8 cellular contexts compared by ENCODE assay signal in genomic region chr3:156535162-156535627, GRCh38. TPM values are rescaled to one million over a fixed set of nuclear protein-coding genes. Genes with fewer than 3 reads are reported as not detected.
DNase-seq lines count a peak whose midpoint lies in the region; ATAC-seq and TF ChIP-seq lines count a peak whose summit lies in the region.

No MANE protein-coding gene starts in this region.

- H3K4me3 ChIP-seq in OCI-LY7 (ENCODE audit: low read depth, low read length, poor library complexity, severe bottlenecking): no peak overlapping the region
- no peak overlapping the region for H3K4me3 ChIP-seq in right lobe of liver
- no peak overlapping the region for H3K4me3 ChIP-seq in tibial artery

- H3K36me3 Mint-ChIP-seq in activated CD4-positive, alpha-beta T cell treated with anti-CD3 and anti-CD28 coated beads, Interleukin-2, amount 10 ng/mL, durations not matched to agents 24 days and 14 days (ENCODE audit: low read depth): peaks cover 24% of the 10 kb centered on the region

- no peaks in the 10 kb centered on the region for H3K9me2 ChIP-seq in OCI-LY7 (ENCODE audit: insufficient read depth, low read length)

- H3K4me3 Mint-ChIP-seq in activated CD4-positive, alpha-beta T cell treated with anti-CD3 and anti-CD28 coated beads, Interleukin-2, amount 10 ng/mL, durations not matched to agents 24 days and 14 days: no peak overlapping the region

- H3K27me3 ChIP-seq in right lobe of liver: no peaks in the 10 kb centered on the region
- H3K27me3 ChIP-seq in tibial artery: no peaks in the 10 kb centered on the region

- TF ChIP-seq POLR2A in right lobe of liver (IDR thresholded peaks at IDR 0.05): peak; percentile 32

- no peak overlapping the region for H3K27ac Mint-ChIP-seq in activated CD4-positive, alpha-beta T cell treated with anti-CD3 and anti-CD28 coated beads, Interleukin-2, amount 10 ng/mL, durations not matched to agents 24 days and 14 days

- ATAC-seq in right lobe of liver (peak; percentile 85 to 98 (median 94)), GM21528 (IDR thresholded peaks at IDR 0.05; ENCODE audit: low FRiP score, unreplicated experiment) (no peak)

- H3K4me1 ChIP-seq in OCI-LY7 (ENCODE audit: insufficient read depth, low read length, poor library complexity, severe bottlenecking) (no peaks in the 10 kb centered on the region), right lobe of liver (peaks cover 0 to 8% (median 3%) of the 10 kb centered on the region in 4 donors), tibial artery (peaks cover 0 to 13% (median 9%) of the 10 kb centered on the region in 4 donors)

- BruUV-seq in OCI-LY7 (replicated peaks; lab: Mats Ljungman, UMichigan): no TSS peak

- no peak overlapping the region for H2AFZ ChIP-seq in OCI-LY7 (ENCODE audit: low read length)

- H3K4me1 Mint-ChIP-seq in activated CD4-positive, alpha-beta T cell treated with anti-CD3 and anti-CD28 coated beads, Interleukin-2, amount 10 ng/mL, durations not matched to agents 24 days and 14 days: peaks cover 6% of the 10 kb centered on the region

- peaks cover 2% of the 10 kb centered on the region for H3K27me3 Mint-ChIP-seq in activated CD4-positive, alpha-beta T cell treated with anti-CD3 and anti-CD28 coated beads, Interleukin-2, amount 10 ng/mL, durations not matched to agents 24 days and 14 days

- CTCF ChIA-PET in OCI-LY7 (lab: Charles Lee; ENCODE audit: unreplicated experiment): no interaction called here

- WGBS in right lobe of liver (ENCODE audit: insufficient coverage, low coverage, low lambda C conversion rate, missing lambda C conversion rate): 3% methylated on average over 3 of the region's 4 CpGs

- H3K27ac ChIP-seq in OCI-LY7 (ENCODE audit: low read depth, low read length, poor library complexity, severe bottlenecking) (no peak overlapping the region), right lobe of liver (peak overlapping the region in 2 of 3 donors; percentile 24 to 52), tibial artery (peak overlapping the region; percentile 46 to 69)

- H4K20me1 ChIP-seq in OCI-LY7 (ENCODE audit: insufficient read depth, low read length): no peaks in the 10 kb centered on the region

- DNase-seq in activated CD4-positive, alpha-beta T cell treated with anti-CD3 and anti-CD28 coated beads for 48 hours: peak; percentile 35
- DNase-seq in activated CD4-positive, alpha-beta T cell treated with anti-CD3 and anti-CD28 coated beads, Interleukin-2, amount 10 ng/mL, durations not matched to agents 24 days and 14 days: no peak
- DNase-seq in OCI-LY7 (ENCODE audit: low spot score): peak; percentile 7
- DNase-seq in cerebellum (ENCODE audit: low spot score): peak; percentile 18
- peak in 2 of 3 donors; percentile 47 to 58 for DNase-seq in right lobe of liver
- DNase-seq in tibial artery: peak; percentile 80 to 83
- DNase-seq in 8988T: no peak

- no peaks in the 10 kb centered on the region for H3K9me3 ChIP-seq in OCI-LY7 (ENCODE audit: low read length)
- no peaks in the 10 kb centered on the region for H3K9me3 ChIP-seq in right lobe of liver
- H3K9me3 ChIP-seq in tibial artery: no peaks in the 10 kb centered on the region

- no peaks in the 10 kb centered on the region for H3K79me2 ChIP-seq in OCI-LY7 (ENCODE audit: insufficient read depth, low read depth, low read length)

- H3K36me3 ChIP-seq in OCI-LY7 (ENCODE audit: insufficient read depth, low read length) (peaks cover 22% of the 10 kb centered on the region), right lobe of liver (peaks cover 0 to 8% (median 0%) of the 10 kb centered on the region in 4 donors), tibial artery (peaks cover 10 to 39% (median 31%) of the 10 kb centered on the region in 3 donors)

- POLR2A ChIA-PET in OCI-LY7 (lab: Charles Lee): interaction anchor here (1.3 kb wide), 1 partner anchor 20 kb away, joined by 4 read pairs; the partner anchor contains the start of gene SSR3

- no peaks in the 10 kb centered on the region for H3K9me3 Mint-ChIP-seq in activated CD4-positive, alpha-beta T cell treated with anti-CD3 and anti-CD28 coated beads, Interleukin-2, amount 10 ng/mL, durations not matched to agents 24 days and 14 days

- TF ChIP-seq CTCF in OCI-LY7 (conservative IDR thresholded peaks at IDR 0.05; ENCODE audit: low read length) (no peak; the same call in 1 of the 2 replicates), right lobe of liver (IDR thresholded peaks at IDR 0.05) (peak; percentile 27 to 40 (median 30)), tibial artery (IDR thresholded peaks at IDR 0.05) (peak; percentile 31 to 48)

- intact Hi-C loops in activated CD4-positive, alpha-beta T cell treated with anti-CD3 and anti-CD28 coated beads, Interleukin-2, amount 10 ng/mL, durations not matched to agents 24 days and 14 days (cut with micrococcal nuclease): no loop called here
- intact Hi-C loops in OCI-LY7 (cut with micrococcal nuclease; ENCODE audit: unreplicated experiment): loop anchor here (5.0 kb wide), 1 partner anchor 547 kb away; no protein-coding TSS in a partner anchor
- intact Hi-C loops in right lobe of liver (cut with DNase I): no loop called here
- intact Hi-C loops in tibial artery (cut with DNase I; ENCODE audit: low total_unique reads): loop anchor here (5.0 kb wide), 1 partner anchor 547 kb away; no protein-coding TSS in a partner anchor

- H3K4me2 ChIP-seq in OCI-LY7 (ENCODE audit: low read length): no peak overlapping the region

RNA-seq across cellular contexts. Expression of gene SSR3, which starts 19.7 kb away (rescaled TPM):
- 151 and 153 TPM in 2 replicates for total RNA-seq in activated CD4-positive, alpha-beta T cell treated with anti-CD3 and anti-CD28 coated beads, Interleukin-2, amount 10 ng/mL, durations not matched to agents 24 days and 14 days
- total RNA-seq in OCI-LY7 (2014; rRNA removed; shearing (Covaris generic)): 61.2 and 63.3 TPM in 2 replicates
- total RNA-seq in OCI-LY7 (2022) (145 and 158 TPM in 2 replicates), cerebellum (77.5 TPM), right lobe of liver (100 to 1,000 TPM in 5 of 6 experiments, 10 to 100 TPM in 1; 73.6 to 168 (median 118) TPM)

Comparison
In these comparisons a context has a peak if more than half of its experiments do, and no peak if none do; other contexts are left out.
1. DNase-seq: peak in activated CD4-positive, alpha-beta T cell treated with anti-CD3 and anti-CD28 coated beads for 48 hours (single experiment), OCI-LY7 (single experiment), cerebellum (single experiment), right lobe of liver (2 of 3) and tibial artery (2 of 2); none in activated CD4-positive, alpha-beta T cell treated with anti-CD3 and anti-CD28 coated beads, Interleukin-2, amount 10 ng/mL, durations not matched to agents 24 days and 14 days (single experiment) and 8988T (single experiment).
2. intact Hi-C loops: an anchor here in OCI-LY7 (5.0 kb wide) and tibial artery (5.0 kb wide); none called in activated CD4-positive, alpha-beta T cell treated with anti-CD3 and anti-CD28 coated beads, Interleukin-2, amount 10 ng/mL, durations not matched to agents 24 days and 14 days and right lobe of liver.